Comparison of ENCODE assay signal across 8 cellular contexts in the genomic region with DNA sequence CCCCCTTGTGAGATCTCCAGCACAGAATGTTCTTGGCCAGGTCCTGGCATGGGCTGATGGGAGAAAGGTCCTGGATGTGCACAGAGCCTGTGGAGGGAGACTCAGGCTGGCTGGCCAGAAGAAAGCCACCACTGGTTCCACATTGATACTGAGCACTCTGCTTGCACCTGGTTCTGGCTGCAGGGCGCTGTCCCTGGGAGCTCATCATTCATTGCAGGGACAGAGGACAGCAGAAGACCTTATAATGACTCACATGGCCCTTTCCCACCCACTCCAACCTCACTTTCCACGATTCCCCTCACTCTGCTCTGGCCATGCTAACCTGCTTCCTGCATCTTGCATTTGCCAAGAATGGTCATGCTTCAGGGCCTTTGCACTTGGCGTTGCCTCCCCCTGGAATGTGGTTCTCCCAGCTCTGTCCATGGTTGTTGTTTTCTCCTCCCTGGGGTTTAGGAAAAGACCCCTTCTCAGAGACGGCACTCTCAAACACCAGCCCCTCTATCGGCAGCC. TPM values are rescaled to one million over a fixed set of nuclear protein-coding genes. Genes with fewer than 3 reads are reported as not detected.
DNase-seq lines count a peak whose midpoint lies in the region; ATAC-seq and TF ChIP-seq lines count a peak whose summit lies in the region.

No MANE protein-coding gene starts in this region.

- DNase-seq in activated CD4-positive, alpha-beta T cell treated with anti-CD3 and anti-CD28 coated beads, Interleukin-2, amount 10 ng/mL, durations not matched to agents 24 days and 14 days, result no peak
- no peak for DNase-seq in activated CD4-positive, alpha-beta T cell treated with anti-CD3 and anti-CD28 coated beads, Interleukin-2, amount 50 U/mL, for 4 hours
- DNase-seq in SJCRH30 (peak in 1 of 2 experiments; percentile 20), esophagus muscularis mucosa (ENCODE audit: extremely low spot score) (no peak), hypothalamus (lab: John Stamatoyannopoulos, UW) (no peak)

- H3K36me3 ChIP-seq in SJCRH30 (no peaks in the 10 kb centered on the region), esophagus muscularis mucosa (no peaks in the 10 kb centered on the region), stomach smooth muscle (ENCODE audit: control insufficient read depth in 2 of 2, insufficient read depth in 2 of 2, low read length in 2 of 2) (no peaks in the 10 kb centered on the region)

- H3K4me1 ChIP-seq in SJCRH30 (peaks cover 68% of the 10 kb centered on the region), esophagus muscularis mucosa (peaks cover 16 to 49% (median 38%) of the 10 kb centered on the region in 4 donors), stomach smooth muscle (ENCODE audit: control insufficient read depth, insufficient read depth, low read length) (peaks cover 30% of the 10 kb centered on the region)

- H3K9me3 ChIP-seq in SJCRH30 (replicated peaks), result no peaks in the 10 kb centered on the region
- H3K9me3 ChIP-seq in esophagus muscularis mucosa, result no peaks in the 10 kb centered on the region
- no peaks in the 10 kb centered on the region for H3K9me3 ChIP-seq in stomach smooth muscle (ENCODE audit: control insufficient read depth in 2 of 2, low read length in 2 of 2)

- H3K27ac ChIP-seq in SJCRH30 (peak overlapping the region; percentile 93), esophagus muscularis mucosa (replicated peaks in 1 of 4) (peak overlapping the region in 3 of 4 donors; percentile 33 to 65 (median 54)), stomach smooth muscle (ENCODE audit: low read length) (peak overlapping the region; percentile 41)

- H3K27me3 ChIP-seq in SJCRH30, result no peaks in the 10 kb centered on the region
- peaks cover 0 to 6% (median 0%) of the 10 kb centered on the region in 4 donors for H3K27me3 ChIP-seq in esophagus muscularis mucosa
- peaks cover 0 to 2% of the 10 kb centered on the region in 2 donors for H3K27me3 ChIP-seq in stomach smooth muscle (ENCODE audit: control insufficient read depth in 1 of 2, insufficient read depth in 2 of 2, low read length in 2 of 2)

- H3K4me3 ChIP-seq in SJCRH30 (no peak overlapping the region), esophagus muscularis mucosa (no peak overlapping the region), stomach smooth muscle (ENCODE audit: low read length in 2 of 2) (no peak overlapping the region)

- peaks cover 58% of the 10 kb centered on the region for H3K4me1 Mint-ChIP-seq in activated CD4-positive, alpha-beta T cell treated with anti-CD3 and anti-CD28 coated beads, Interleukin-2, amount 10 ng/mL, durations not matched to agents 24 days and 14 days

- peaks cover 1% of the 10 kb centered on the region for H3K27me3 Mint-ChIP-seq in activated CD4-positive, alpha-beta T cell treated with anti-CD3 and anti-CD28 coated beads, Interleukin-2, amount 10 ng/mL, durations not matched to agents 24 days and 14 days

- no peak for TF ChIP-seq POLR2A in esophagus muscularis mucosa (IDR thresholded peaks at IDR 0.05; ENCODE audit: low read depth)

- intact Hi-C loops in activated CD4-positive, alpha-beta T cell treated with anti-CD3 and anti-CD28 coated beads, Interleukin-2, amount 10 ng/mL, durations not matched to agents 24 days and 14 days (cut with micrococcal nuclease), result loop anchor here (5.0 to 10.0 kb wide), 2 partner anchors 191 to 269 kb away; partner anchors contain the start of gene NR4A1
- intact Hi-C loops in esophagus muscularis mucosa (cut with DNase I), result no loop called here

- peak overlapping the region; percentile 99 for H3K27ac Mint-ChIP-seq in activated CD4-positive, alpha-beta T cell treated with anti-CD3 and anti-CD28 coated beads, Interleukin-2, amount 10 ng/mL, durations not matched to agents 24 days and 14 days

- H3K9me3 Mint-ChIP-seq in activated CD4-positive, alpha-beta T cell treated with anti-CD3 and anti-CD28 coated beads, Interleukin-2, amount 10 ng/mL, durations not matched to agents 24 days and 14 days, result no peaks in the 10 kb centered on the region

- no peak for TF ChIP-seq EP300 in esophagus muscularis mucosa (IDR thresholded peaks at IDR 0.05)

- no peak for ATAC-seq in HG03457 (IDR thresholded peaks at IDR 0.05; ENCODE audit: unreplicated experiment)
- ATAC-seq in HG03159 (IDR thresholded peaks at IDR 0.05; ENCODE audit: unreplicated experiment), result no peak

- H3K36me3 Mint-ChIP-seq in activated CD4-positive, alpha-beta T cell treated with anti-CD3 and anti-CD28 coated beads, Interleukin-2, amount 10 ng/mL, durations not matched to agents 24 days and 14 days (ENCODE audit: low read depth), result peaks cover 2% of the 10 kb centered on the region

- WGBS in esophagus muscularis mucosa, result 70% methylated on average over 5 of the region's 5 CpGs

- no peak for TF ChIP-seq CTCF in esophagus muscularis mucosa (IDR thresholded peaks at IDR 0.05)

- H3K9ac ChIP-seq in stomach smooth muscle (ENCODE audit: low read length in 2 of 2), result no peak overlapping the region

- peak overlapping the region; percentile 91 for H3K4me3 Mint-ChIP-seq in activated CD4-positive, alpha-beta T cell treated with anti-CD3 and anti-CD28 coated beads, Interleukin-2, amount 10 ng/mL, durations not matched to agents 24 days and 14 days

RNA-seq across cellular contexts. Expression of gene KRT7, which starts 10.3 kb away (rescaled TPM):
- 12.3 and 15.8 TPM in 2 replicates for total RNA-seq in activated CD4-positive, alpha-beta T cell treated with anti-CD3 and anti-CD28 coated beads, Interleukin-2, amount 10 ng/mL, durations not matched to agents 24 days and 14 days
- total RNA-seq in SJCRH30 (2014; rRNA removed; shearing (Covaris generic)), result 1.5 and 2.8 TPM in 2 replicates
- 1 to 10 TPM in 3 of 4 donors, under 1 TPM in 1; 0.83 to 8.4 (median 4.5) TPM for total RNA-seq in esophagus muscularis mucosa

RNA-seq across cellular contexts. Expression of gene KRT86, which starts 31.1 kb away (rescaled TPM):
- 0.44 and 0.64 TPM in 2 replicates for total RNA-seq in activated CD4-positive, alpha-beta T cell treated with anti-CD3 and anti-CD28 coated beads, Interleukin-2, amount 10 ng/mL, durations not matched to agents 24 days and 14 days
- total RNA-seq in SJCRH30 (2014; rRNA removed; shearing (Covaris generic)), result 0.25 and 0.30 TPM in 2 replicates
- total RNA-seq in esophagus muscularis mucosa, result under 1 TPM in 2 of 4 donors, not detected in 2; 0.29 to 0.33 TPM

RNA-seq across cellular contexts. Expression of gene KRT81, which starts 48.0 kb away (rescaled TPM):
- not detected in 2 replicates for total RNA-seq in activated CD4-positive, alpha-beta T cell treated with anti-CD3 and anti-CD28 coated beads, Interleukin-2, amount 10 ng/mL, durations not matched to agents 24 days and 14 days
- 0.06 TPM in 1 of 2 replicates, not detected in the other for total RNA-seq in SJCRH30 (2014; rRNA removed; shearing (Covaris generic))
- total RNA-seq in esophagus muscularis mucosa, result under 1 TPM in 2 of 4 donors, not detected in 2; 0.19 to 0.42 TPM

RNA-seq across cellular contexts. Expression of gene KRT80, which starts 51.5 kb away (rescaled TPM):
- total RNA-seq in activated CD4-positive, alpha-beta T cell treated with anti-CD3 and anti-CD28 coated beads, Interleukin-2, amount 10 ng/mL, durations not matched to agents 24 days and 14 days, result not detected in 2 replicates
- 45.7 and 49.0 TPM in 2 replicates for total RNA-seq in SJCRH30 (2014; rRNA removed; shearing (Covaris generic))
- total RNA-seq in esophagus muscularis mucosa, result under 1 TPM in 1 of 4 donors, not detected in 3; 0.11 TPM

Comparison
In these comparisons a context has a peak if more than half of its experiments do, and no peak if none do; other contexts are left out.
1. H3K27ac ChIP-seq: peak in every context shown above with its lines; median percentile 93 in SJCRH30; 54 in esophagus muscularis mucosa; 41 in stomach smooth muscle.